Comparison of ENCODE assay signal across 13 cellular contexts in the genomic region with DNA sequence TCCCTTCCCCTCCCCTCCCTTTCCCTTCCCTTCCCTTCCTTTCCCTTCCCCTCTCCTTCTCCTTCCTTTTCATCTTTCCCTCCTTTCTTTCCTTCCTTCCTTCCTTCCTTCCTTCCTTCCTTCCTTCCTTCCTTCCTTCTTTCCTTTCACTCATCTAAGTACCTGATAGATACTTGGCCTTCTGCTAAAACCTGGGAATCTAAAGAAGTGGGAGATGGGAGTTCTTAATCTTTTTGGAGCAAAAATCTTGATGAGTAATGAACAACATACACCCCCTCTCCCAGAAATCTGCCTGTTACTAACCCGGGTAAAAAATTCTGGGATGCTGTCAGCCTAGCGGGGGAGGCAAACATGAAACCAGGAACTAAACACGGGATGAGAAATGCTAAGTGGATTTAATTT.
"Had no signal": no experiment of that assay in that cellular context is flagged by ENCODE, and none has a peak within 500 bp of the region (broad histone marks: within the 10 kb centered on the region; RNA-seq: fewer than 3 reads in every experiment).

No MANE protein-coding gene starts in this region.

- H3K27me3 Mint-ChIP-seq: activated CD4-positive, alpha-beta T cell treated with anti-CD3 and anti-CD28 coated beads, Interleukin-2, amount 10 ng/mL, durations not matched to agents 7 days and 5 days had no signal

- H3K27me3 ChIP-seq: heart left ventricle, pancreas, transverse colon had no signal

- ATAC-seq: heart left ventricle, pancreas had no signal

- H3K4me1 Mint-ChIP-seq: activated CD4-positive, alpha-beta T cell treated with anti-CD3 and anti-CD28 coated beads, Interleukin-2, amount 10 ng/mL, durations not matched to agents 7 days and 5 days had no signal

- H3K36me3 ChIP-seq: heart left ventricle, pancreas, transverse colon had no signal

- H3K27ac ChIP-seq: heart left ventricle, pancreas, skin epidermis, transverse colon had no signal

- H3K4me3 ChIP-seq: heart left ventricle, pancreas, skin epidermis, transverse colon had no signal

- H3K9me3 Mint-ChIP-seq: activated CD4-positive, alpha-beta T cell treated with anti-CD3 and anti-CD28 coated beads, Interleukin-2, amount 10 ng/mL, durations not matched to agents 7 days and 5 days; activated T-helper 2 cell treated with anti-CD3 and anti-CD28 coated beads, Interferon-gamma antibody, Interleukin-2, Interleukin-4, amounts not matched to agents 10 μg/mL and 5 μg/mL and 100 μg/mL, durations not matched to agents 14 hours and 24 hours and 36 hours; neural crest cell; T-helper 1 cell treated with Interleukin-12 subunit alpha and Interleukin-12 subunit beta and Interleukin-4 antibody, amounts not matched to agents 30 μg/mL and 1 μg/mL, for 36 hours had no signal

- DNase-seq: activated CD4-positive, alpha-beta T cell treated with anti-CD3 and anti-CD28 coated beads, Interleukin-2, amount 10 ng/mL, durations not matched to agents 7 days and 5 days; activated CD4-positive, CD25-positive, alpha-beta regulatory T cell; activated naive CD4-positive, alpha-beta T cell treated with anti-CD3 and anti-CD28 coated beads, Interleukin-2, amount 50 U/mL, for 16 hours; amniotic stem cell; dermis blood vessel endothelial cell; foreskin melanocyte; heart left ventricle; pancreas; transverse colon had no signal

- H3K27ac Mint-ChIP-seq: activated CD4-positive, alpha-beta T cell treated with anti-CD3 and anti-CD28 coated beads, Interleukin-2, amount 10 ng/mL, durations not matched to agents 7 days and 5 days; activated T-helper 2 cell treated with anti-CD3 and anti-CD28 coated beads, Interferon-gamma antibody, Interleukin-2, Interleukin-4, amounts not matched to agents 10 μg/mL and 5 μg/mL and 100 μg/mL, durations not matched to agents 14 hours and 24 hours and 36 hours; T-helper 1 cell treated with Interleukin-12 subunit alpha and Interleukin-12 subunit beta and Interleukin-4 antibody, amounts not matched to agents 30 μg/mL and 1 μg/mL, for 36 hours had no signal

- H3K9me3 ChIP-seq: heart left ventricle, pancreas, transverse colon had no signal

- H3K4me3 Mint-ChIP-seq: activated CD4-positive, alpha-beta T cell treated with anti-CD3 and anti-CD28 coated beads, Interleukin-2, amount 10 ng/mL, durations not matched to agents 7 days and 5 days; neural crest cell; T-helper 1 cell treated with Interleukin-12 subunit alpha and Interleukin-12 subunit beta and Interleukin-4 antibody, amounts not matched to agents 30 μg/mL and 1 μg/mL, for 36 hours had no signal
